In the genomic region with DNA sequence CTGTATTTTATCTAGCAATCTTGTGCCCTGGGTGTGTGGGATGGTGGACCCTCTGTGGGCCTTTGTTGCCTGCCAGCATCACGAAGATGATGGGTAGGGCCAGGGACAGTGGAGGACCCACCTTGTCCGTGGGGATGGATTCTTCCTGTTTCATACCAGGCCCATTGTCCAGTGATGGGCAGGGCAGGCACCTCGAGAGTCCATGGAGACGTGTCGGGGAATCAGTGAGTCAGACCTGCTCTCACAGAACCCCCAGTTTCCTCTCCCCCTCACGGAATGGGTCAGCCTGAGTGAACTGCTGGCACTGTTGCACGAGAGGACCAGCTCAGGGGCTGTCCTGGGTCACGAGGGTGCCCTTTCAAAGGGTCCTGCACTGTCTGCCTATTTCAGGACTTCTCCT, we compare ENCODE assay signal across 14 cellular contexts.
DNase-seq lines count a peak whose midpoint lies in the region; ATAC-seq and TF ChIP-seq lines count a peak whose summit lies in the region.
"Had no signal": no experiment of that assay in that cellular context is flagged by ENCODE, and none has a peak within 500 bp of the region (broad histone marks: within the 10 kb centered on the region; RNA-seq: fewer than 3 reads in every experiment).

No MANE protein-coding gene starts in this region.

- peaks cover 12 to 20% of the 10 kb centered on the region in 2 donors for H3K27me3 Mint-ChIP-seq in natural killer cell treated with Interleukin-12 subunit alpha and Interleukin-12 subunit beta and Interleukin-15 and Interleukin-18, amount 100 ng/mL, for 72 hours
- peaks cover 13 to 45% of the 10 kb centered on the region in 2 donors for H3K27me3 Mint-ChIP-seq in natural killer cell (ENCODE audit: low read depth in 2 of 2)

- H3K4me3 Mint-ChIP-seq in natural killer cell treated with Interleukin-12 subunit alpha and Interleukin-12 subunit beta and Interleukin-15 and Interleukin-18, amount 100 ng/mL, for 72 hours: no peak overlapping the region
- no peak overlapping the region for H3K4me3 Mint-ChIP-seq in natural killer cell
- H3K4me3 Mint-ChIP-seq: B cell; CD4-positive, alpha-beta memory T cell had no signal

- H3K4me3 ChIP-seq in mesodermal cell (ENCODE audit: extremely low read depth, insufficient read depth, low read length, poor library complexity, severe bottlenecking): no peak overlapping the region

- no peak for TF ChIP-seq CTCF in natural killer cell (IDR thresholded peaks at IDR 0.05)

- peaks cover 44% of the 10 kb centered on the region for H3K4me1 ChIP-seq in mesodermal cell (ENCODE audit: control insufficient read depth, insufficient read depth, low read length, poor library complexity, severe bottlenecking)

- no peaks in the 10 kb centered on the region for H3K36me3 ChIP-seq in mesodermal cell (ENCODE audit: control insufficient read depth, insufficient read depth, low read length)

- WGBS in mesodermal cell (ENCODE audit: insufficient coverage in 2 of 2), 2 experiments: 89 to 96% methylated on average over 4 to 6 of the region's 8 CpGs

- H3K4me1 Mint-ChIP-seq in natural killer cell treated with Interleukin-12 subunit alpha and Interleukin-12 subunit beta and Interleukin-15 and Interleukin-18, amount 100 ng/mL, for 72 hours (ENCODE audit: low read depth in 2 of 2): no peaks in the 10 kb centered on the region
- peaks cover 0 to 19% of the 10 kb centered on the region in 2 donors for H3K4me1 Mint-ChIP-seq in natural killer cell
- H3K4me1 Mint-ChIP-seq: B cell had no signal

- peak; percentile 54 for DNase-seq in natural killer cell treated with Interleukin-12 subunit alpha and Interleukin-12 subunit beta and Interleukin-15 and Interleukin-18, amount 100 ng/mL, for 72 hours (ENCODE audit: low spot score)
- DNase-seq in natural killer cell (no peak), dermis blood vessel endothelial cell (peak; percentile 48), NCI-H1105 (lab: John Stamatoyannopoulos, UW) (no peak), NCI-H1417 (lab: John Stamatoyannopoulos, UW) (no peak)
- DNase-seq: Calu3; CD4-positive, alpha-beta memory T cell; H7; NCI-H1105 treated with DMSO at 0.1 percent for 48 hours had no signal

- no peak overlapping the region for H3K27ac Mint-ChIP-seq in natural killer cell treated with Interleukin-12 subunit alpha and Interleukin-12 subunit beta and Interleukin-15 and Interleukin-18, amount 100 ng/mL, for 72 hours
- no peak overlapping the region for H3K27ac Mint-ChIP-seq in natural killer cell
- H3K27ac Mint-ChIP-seq: B cell had no signal

- H3K27ac ChIP-seq in mesodermal cell (ENCODE audit: low read depth, low read length, severe bottlenecking): peak overlapping the region; percentile 69

- ATAC-seq in natural killer cell treated with Interleukin-12 subunit alpha and Interleukin-12 subunit beta and Interleukin-15 and Interleukin-18, amount 100 ng/mL, for 72 hours: no peak
- ATAC-seq in natural killer cell (no peak), HG03045 (IDR thresholded peaks at IDR 0.05; ENCODE audit: unreplicated experiment) (no peak), HG03159 (IDR thresholded peaks at IDR 0.05; ENCODE audit: unreplicated experiment) (no peak)

- H3K9me3 Mint-ChIP-seq in natural killer cell treated with Interleukin-12 subunit alpha and Interleukin-12 subunit beta and Interleukin-15 and Interleukin-18, amount 100 ng/mL, for 72 hours: no peaks in the 10 kb centered on the region
- H3K9me3 Mint-ChIP-seq in natural killer cell: no peaks in the 10 kb centered on the region
- H3K9me3 Mint-ChIP-seq: CD4-positive, alpha-beta memory T cell had no signal

- H3K36me3 Mint-ChIP-seq in natural killer cell treated with Interleukin-12 subunit alpha and Interleukin-12 subunit beta and Interleukin-15 and Interleukin-18, amount 100 ng/mL, for 72 hours: no peaks in the 10 kb centered on the region
- H3K36me3 Mint-ChIP-seq in natural killer cell: no peaks in the 10 kb centered on the region
- H3K36me3 Mint-ChIP-seq: CD4-positive, alpha-beta memory T cell had no signal

- H3K9me3 ChIP-seq in mesodermal cell (ENCODE audit: control insufficient read depth, low read length): no peaks in the 10 kb centered on the region
- H3K9me3 ChIP-seq: SK-N-SH had no signal

- intact Hi-C loops in natural killer cell (cut with micrococcal nuclease): loop anchor here (10.0 kb wide), 1 partner anchor 390 kb away; no protein-coding TSS in a partner anchor

Comparison
In these comparisons a context has a peak if more than half of its experiments do, and no peak if none do; other contexts are left out.
1. DNase-seq: peak in natural killer cell treated with Interleukin-12 subunit alpha and Interleukin-12 subunit beta and Interleukin-15 and Interleukin-18, amount 100 ng/mL, for 72 hours (single experiment) and dermis blood vessel endothelial cell (single experiment); none in natural killer cell (single experiment), NCI-H1105 (single experiment) and NCI-H1417 (0 of 3).